ENCODE assay signal across 9 cellular contexts in the genomic region with DNA sequence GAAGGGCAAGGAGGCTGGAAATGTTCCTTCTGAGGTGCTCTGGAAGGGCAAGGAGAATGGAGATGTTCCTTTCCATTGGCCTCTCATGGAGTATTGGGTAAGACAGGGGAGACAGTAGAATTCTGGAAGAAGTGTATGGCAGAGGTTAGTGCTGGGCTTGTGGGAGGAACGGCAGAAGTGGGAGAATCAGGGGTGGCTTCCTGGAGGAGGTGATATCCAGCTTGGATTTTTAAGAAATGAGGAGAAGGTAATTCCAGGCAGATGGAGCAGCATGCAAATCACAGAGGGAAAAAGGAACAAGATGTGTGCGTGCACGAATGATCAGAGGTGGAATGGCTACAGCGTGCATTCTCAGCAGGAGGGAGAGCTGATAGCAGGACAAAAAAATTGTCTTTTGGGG. TPM values are rescaled to one million over a fixed set of nuclear protein-coding genes. Genes with fewer than 3 reads are reported as not detected.
"Had no signal": no experiment of that assay in that cellular context is flagged by ENCODE, and none has a peak within 500 bp of the region (broad histone marks: within the 10 kb centered on the region; RNA-seq: fewer than 3 reads in every experiment).

No MANE protein-coding gene starts in this region.

- FAIRE-seq: G401.6, GM12878, GM12891, GM12892, GM18507, GM19239 had no signal

- DNase-seq: GDM1, GF-D8 had no signal

- H3K4me3 ChIP-seq: GM12878 had no signal

- ATAC-seq: GM12878 had no signal

RNA-seq across cellular contexts. Expression of a gene that starts 45.1 kb away (rescaled TPM):
- total RNA-seq: G401, GM12878 had no signal
- polyA plus RNA-seq: GM12878 had no signal
